ENCODE assay signal across 8 cellular contexts in genomic region chr10:22334414-22335203, GRCh38. TPM values are rescaled to one million over a fixed set of nuclear protein-coding genes. Genes with fewer than 3 reads are reported as not detected.
DNase-seq lines count a peak whose midpoint lies in the region; ATAC-seq, FAIRE-seq and TF ChIP-seq lines count a peak whose summit lies in the region.

No MANE protein-coding gene starts in this region.

- H3K9ac ChIP-seq in NT2/D1 (ENCODE audit: insufficient read length, low read depth): no peak overlapping the region

- peak in 1 of 2 experiments; percentile 12; a peak in 1 of 6 replicates for ATAC-seq in A549
- no peak for ATAC-seq in naive thymus-derived CD8-positive, alpha-beta T cell

- H3K27me3 ChIP-seq in NT2/D1 (ENCODE audit: insufficient read depth, insufficient read length) (peaks cover 76% of the 10 kb centered on the region), esophagus (ENCODE audit: control insufficient read depth in 1 of 2, insufficient read depth in 2 of 2, low read length in 2 of 2) (peaks cover 0 to 21% of the 10 kb centered on the region in 2 donors), SJCRH30 (no peaks in the 10 kb centered on the region)

- TF ChIP-seq EP300 in A549 (IDR thresholded peaks at IDR 0.05): no peak

- no peak for DNase-seq in A549 (ENCODE audit: low read depth in 1 of 2, low spot score in 1 of 2)
- no peak for DNase-seq in NT2/D1 (ENCODE audit: low read depth, low spot score)
- DNase-seq in naive thymus-derived CD8-positive, alpha-beta T cell: no peak
- DNase-seq in SJCRH30: no peak
- DNase-seq in NCI-H510A treated with DMSO at 0.1 percent for 48 hours (lab: John Stamatoyannopoulos, UW): no peak
- DNase-seq in NCI-H2029 (lab: John Stamatoyannopoulos, UW): no peak
- DNase-seq in NCI-H1105 (lab: John Stamatoyannopoulos, UW): no peak

- no peaks in the 10 kb centered on the region for H3K36me3 ChIP-seq in NT2/D1 (ENCODE audit: insufficient read depth, insufficient read length, low read length)
- no peaks in the 10 kb centered on the region for H3K36me3 ChIP-seq in esophagus (ENCODE audit: control insufficient read depth in 2 of 2, insufficient read depth in 2 of 2, low read length in 1 of 2)
- H3K36me3 ChIP-seq in SJCRH30: peaks cover 7% of the 10 kb centered on the region

- peaks cover 0 to 21% (median 3%) of the 10 kb centered on the region in 9 donors for H3K9me3 Mint-ChIP-seq in naive thymus-derived CD8-positive, alpha-beta T cell

- peak overlapping the region; percentile 93 for H3K4me2 ChIP-seq in A549

- H3K36me3 Mint-ChIP-seq in naive thymus-derived CD8-positive, alpha-beta T cell: peaks cover 6 to 12% (median 11%) of the 10 kb centered on the region in 3 donors

- 95% methylated on average over 75 of the region's 75 CpGs for WGBS in A549 (ENCODE audit: missing lambda C conversion rate)
- WGBS in esophagus, 2 donors: 13 to 29% methylated on average over 66 to 75 of the region's 75 CpGs

- peak overlapping the region; percentile 78 to 90 (median 86) for H3K4me3 Mint-ChIP-seq in naive thymus-derived CD8-positive, alpha-beta T cell

- no peak for TF ChIP-seq POLR2A in A549 (IDR thresholded peaks at IDR 0.05; ENCODE audit: low read length)

- peaks cover 11% of the 10 kb centered on the region; the same call in 1 of the 3 replicates for H3K4me1 ChIP-seq in A549
- no peaks in the 10 kb centered on the region for H3K4me1 ChIP-seq in NT2/D1 (ENCODE audit: insufficient read depth, insufficient read length)
- peaks cover 3 to 15% of the 10 kb centered on the region in 2 donors for H3K4me1 ChIP-seq in esophagus (ENCODE audit: control insufficient read depth in 2 of 2, insufficient read depth in 2 of 2, low read length in 1 of 2)
- H3K4me1 ChIP-seq in SJCRH30: no peaks in the 10 kb centered on the region

- H3K27ac ChIP-seq in A549: peak overlapping the region in 1 of 2 experiments; percentile 81; a peak in 2 of 6 replicates
- H3K27ac ChIP-seq in esophagus (ENCODE audit: low read depth in 2 of 2, low read length in 1 of 2): no peak overlapping the region
- no peak overlapping the region for H3K27ac ChIP-seq in SJCRH30

- peak overlapping the region; percentile 78 to 97 (median 93) for H3K27ac Mint-ChIP-seq in naive thymus-derived CD8-positive, alpha-beta T cell

- H3K4me3 ChIP-seq in A549: no peak overlapping the region
- H3K4me3 ChIP-seq in NT2/D1 (ENCODE audit: insufficient read length, low read depth): peak overlapping the region; percentile 40
- peak overlapping the region; percentile 53 to 62 for H3K4me3 ChIP-seq in esophagus (ENCODE audit: low read depth in 1 of 2, low read length in 2 of 2)
- no peak overlapping the region for H3K4me3 ChIP-seq in SJCRH30

- H3K9me3 ChIP-seq in A549 (no peaks in the 10 kb centered on the region), NT2/D1 (ENCODE audit: insufficient read depth, low read length) (no peaks in the 10 kb centered on the region; the same call in 1 of the 2 replicates), esophagus (ENCODE audit: control insufficient read depth in 2 of 2, insufficient read depth in 1 of 2, low read depth in 1 of 2, low read length in 1 of 2) (peaks cover 0 to 3% of the 10 kb centered on the region in 2 donors), SJCRH30 (replicated peaks) (no peaks in the 10 kb centered on the region)

- peaks cover 8 to 43% (median 26%) of the 10 kb centered on the region in 4 donors for H3K4me1 Mint-ChIP-seq in naive thymus-derived CD8-positive, alpha-beta T cell

- FAIRE-seq in A549 (lab: Jason Lieb, UNC): no peak

- H3K27me3 Mint-ChIP-seq in naive thymus-derived CD8-positive, alpha-beta T cell: peaks cover 8 to 55% (median 38%) of the 10 kb centered on the region in 5 donors

- POLR2A ChIA-PET in A549 (lab: Yijun Ruan, JAX): no interaction called here
- POLR2A ChIA-PET in naive thymus-derived CD8-positive, alpha-beta T cell (lab: Charles Lee): interaction anchor here (0.8 to 1.7 kb wide), 4 partner anchors 8 to 81 kb away, joined by 4 to 5 read pairs (median 4); no protein-coding TSS in a partner anchor

- CTCF ChIA-PET in A549 (lab: Yijun Ruan, JAX): interaction anchor here (0.9 kb wide), 1 partner anchor 331 kb away, joined by 3 read pairs; the partner anchor contains the start of gene DNAJC1

- no peak for TF ChIP-seq CTCF in A549 (IDR thresholded peaks at IDR 0.05)

- TF ChIP-seq RAD21 in A549 (conservative IDR thresholded peaks at IDR 0.05 in 1 of 2, IDR thresholded peaks at IDR 0.05 in 1 of 2): no peak

TF ChIP-seq in A549, 52 proteins besides CTCF, POLR2A, EP300 and RAD21 (continues in another document):
- TF ChIP-seq GATA3 (IDR thresholded peaks at IDR 0.05; ENCODE audit: borderline replicate concordance) (no peak), HMGXB4 (CRISPR knock-in tag; IDR thresholded peaks at IDR 0.05; ENCODE audit: borderline replicate concordance) (no peak), CEBPB (IDR thresholded peaks at IDR 0.05) (no peak), ZFP36 (IDR thresholded peaks at IDR 0.05; ENCODE audit: borderline replicate concordance, partially characterized antibody) (no peak), HEYL (CRISPR knock-in tag; IDR thresholded peaks at IDR 0.05) (no peak), ZNF302 (CRISPR knock-in tag; IDR thresholded peaks at IDR 0.05) (no peak), RNF2 (IDR thresholded peaks at IDR 0.05; ENCODE audit: borderline replicate concordance, low read depth) (no peak), NFE2L2 (conservative IDR thresholded peaks at IDR 0.05; ENCODE audit: low read length) (no peak), TP53 (CRISPR knock-in tag; IDR thresholded peaks at IDR 0.05) (no peak), RFX5 (IDR thresholded peaks at IDR 0.05) (no peak), CBX2 (IDR thresholded peaks at IDR 0.05; ENCODE audit: borderline replicate concordance, low read depth) (no peak), RCOR1 (IDR thresholded peaks at IDR 0.05; ENCODE audit: low read depth, low read length) (no peak), HOXB13 (CRISPR knock-in tag; IDR thresholded peaks at IDR 0.05; ENCODE audit: low read depth) (no peak), CHD4 (IDR thresholded peaks at IDR 0.05; ENCODE audit: borderline replicate concordance) (no peak), EHMT2 (IDR thresholded peaks at IDR 0.05; ENCODE audit: low read depth) (no peak), NR3C1 (IDR thresholded peaks at IDR 0.05) (no peak), CHD2 (IDR thresholded peaks at IDR 0.05; ENCODE audit: low read length, partially characterized antibody) (no peak), TFCP2L1 (CRISPR knock-in tag; IDR thresholded peaks at IDR 0.05) (no peak)
- TF ChIP-seq, protein P1, sequence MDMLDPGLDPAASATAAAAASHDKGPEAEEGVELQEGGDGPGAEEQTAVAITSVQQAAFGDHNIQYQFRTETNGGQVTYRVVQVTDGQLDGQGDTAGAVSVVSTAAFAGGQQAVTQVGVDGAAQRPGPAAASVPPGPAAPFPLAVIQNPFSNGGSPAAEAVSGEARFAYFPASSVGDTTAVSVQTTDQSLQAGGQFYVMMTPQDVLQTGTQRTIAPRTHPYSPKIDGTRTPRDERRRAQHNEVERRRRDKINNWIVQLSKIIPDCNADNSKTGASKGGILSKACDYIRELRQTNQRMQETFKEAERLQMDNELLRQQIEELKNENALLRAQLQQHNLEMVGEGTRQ (IDR thresholded peaks at IDR 0.05): no peak

RNA-seq across cellular contexts. Expression of gene SPAG6, which starts 10.7 kb away (rescaled TPM):
- 0.04 TPM in 1 of 2 replicates, not detected in the other for polyA plus RNA-seq in A549 (2011; rRNA removed)
- not detected in 2 replicates for polyA plus RNA-seq in A549 (2012; cell fraction: cytosol; rRNA removed)
- 0.05 TPM in 1 of 2 replicates, not detected in the other for polyA plus RNA-seq in A549 (2012; cell fraction: nucleus; rRNA removed)
- polyA plus RNA-seq in A549 (2017; fragmentation: RNase III; extraction: RNeasy Plus Mini Kit Qiagen cat#74134 plus additional on column Dnase treatment): 0.05 TPM in 1 of 3 replicates, not detected in the others
- not detected in 2 replicates for polyA minus RNA-seq in A549 (2011; rRNA and poly(A)+ RNA removed)
- not detected for polyA plus RNA-seq in esophagus
- total RNA-seq in naive thymus-derived CD8-positive, alpha-beta T cell: not detected
- not detected for polyA plus RNA-seq in naive thymus-derived CD8-positive, alpha-beta T cell
- 0.25 and 1.3 TPM in 2 replicates for total RNA-seq in SJCRH30 (2014; rRNA removed; shearing (Covaris generic))

RNA-seq across cellular contexts. Expression of gene BMI1, which starts 13.7 kb away (rescaled TPM):
- polyA plus RNA-seq in A549 (2011; rRNA removed) (64.3 and 77.3 TPM in 2 replicates), A549 (2017; fragmentation: RNase III; extraction: RNeasy Plus Mini Kit Qiagen cat#74134 plus additional on column Dnase treatment) (40.7 to 50.9 TPM (median 44.4 TPM) in 3 replicates), esophagus (10 to 100 TPM in 1 of 2 donors, 1 to 10 TPM in 1; 9.8 to 11.3 TPM)
- 18.5 and 19.4 TPM in 2 replicates for polyA plus RNA-seq in A549 (2012; cell fraction: cytosol; rRNA removed)
- 11.7 and 13.0 TPM in 2 replicates for polyA plus RNA-seq in A549 (2012; cell fraction: nucleus; rRNA removed)
- 48.9 and 51.1 TPM in 2 replicates for polyA minus RNA-seq in A549 (2011; rRNA and poly(A)+ RNA removed)
- total RNA-seq in naive thymus-derived CD8-positive, alpha-beta T cell: 10 to 100 TPM; 70.2 to 80.3 TPM
- 10 to 100 TPM; 22.5 to 32.9 (median 25.7) TPM for polyA plus RNA-seq in naive thymus-derived CD8-positive, alpha-beta T cell
- total RNA-seq in SJCRH30 (2014; rRNA removed; shearing (Covaris generic)): 81.9 and 103 TPM in 2 replicates

RNA-seq across cellular contexts. Expression of gene COMMD3, which starts 18.4 kb away (rescaled TPM):
- polyA plus RNA-seq in A549 (2011; rRNA removed) (70.2 and 70.8 TPM in 2 replicates), A549 (2017; fragmentation: RNase III; extraction: RNeasy Plus Mini Kit Qiagen cat#74134 plus additional on column Dnase treatment) (42.2 to 47.9 TPM (median 44.8 TPM) in 3 replicates), esophagus (10 to 100 TPM; 34.7 to 36.7 TPM)
- 16.7 and 17.7 TPM in 2 replicates for polyA plus RNA-seq in A549 (2012; cell fraction: cytosol; rRNA removed)
- 6.9 and 11.4 TPM in 2 replicates for polyA plus RNA-seq in A549 (2012; cell fraction: nucleus; rRNA removed)
- 6.2 and 7.2 TPM in 2 replicates for polyA minus RNA-seq in A549 (2011; rRNA and poly(A)+ RNA removed)
- 10 to 100 TPM; 53.9 to 59.3 TPM for total RNA-seq in naive thymus-derived CD8-positive, alpha-beta T cell
- polyA plus RNA-seq in naive thymus-derived CD8-positive, alpha-beta T cell: 10 to 100 TPM; 38.5 to 57.8 (median 48.4) TPM
- total RNA-seq in SJCRH30 (2014; rRNA removed; shearing (Covaris generic)): 47.7 and 49.7 TPM in 2 replicates

Comparison
In these comparisons a context has a peak if more than half of its experiments do, and no peak if none do; other contexts are left out.
1. H3K4me3 ChIP-seq: peak in NT2/D1 (single experiment) and esophagus (2 of 2); none in A549 (single experiment) and SJCRH30 (single experiment).